1 cellular context compared by ENCODE assay signal in the genomic region with DNA sequence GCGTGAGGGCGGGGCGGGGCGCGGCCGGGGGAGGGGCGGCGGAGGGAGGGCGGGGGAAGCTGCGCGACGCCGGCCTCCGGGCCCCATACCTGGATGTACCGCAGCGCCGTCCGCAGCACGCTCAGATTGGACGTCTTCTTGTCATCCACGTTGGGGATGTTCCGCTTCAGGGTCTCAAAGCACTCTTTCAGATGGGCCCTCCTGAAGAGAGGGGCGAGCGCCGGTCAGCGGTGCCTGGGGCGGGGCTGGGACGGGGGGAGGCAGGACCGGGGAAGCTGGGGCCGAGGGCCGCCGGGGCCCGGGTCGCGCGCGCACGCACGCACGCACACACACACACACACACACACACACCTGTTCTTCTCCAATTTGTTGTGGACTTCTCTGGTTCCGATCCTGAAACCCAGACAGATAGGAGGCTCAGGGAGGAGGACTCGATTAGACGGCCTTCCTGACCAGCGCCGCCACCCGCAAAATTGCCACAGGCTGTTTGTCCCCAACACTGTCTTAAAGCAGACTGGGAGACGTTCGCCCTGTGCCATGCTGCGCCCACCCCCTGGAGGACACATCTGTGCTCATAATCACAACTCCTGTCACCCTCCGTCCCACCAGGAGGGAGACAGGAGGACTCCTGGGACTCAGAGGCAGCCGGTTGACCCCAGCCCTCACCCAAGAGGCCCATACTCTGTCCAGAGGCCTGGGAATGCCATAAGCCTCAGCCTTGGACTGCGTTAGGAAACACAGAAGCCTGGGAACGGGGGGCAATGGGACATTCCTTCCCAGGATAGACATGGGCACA.
TF ChIP-seq lines count a peak whose summit lies in the region.

No MANE protein-coding gene starts in this region.

TF ChIP-seq in H1, 55 proteins besides CTCF, POLR2A, EP300 and RAD21:
- TF ChIP-seq SP4 (IDR thresholded peaks at IDR 0.05; ENCODE audit: low read length) (0 out of 2 replicates have a peak, but pooled peaks have one; percentile 8), POLR2AphosphoS5 (IDR thresholded peaks at IDR 0.05; ENCODE audit: low read depth, low read length) (peak; percentile 41; the same call in 1 of the 2 replicates), CREB1 (IDR thresholded peaks at IDR 0.05) (no peak)
TF ChIP-seq in H1: peak in this region for 2.
